In genomic region chr4:176889776-176890175, GRCh38 we compare ENCODE assay signal across 8 cellular contexts.
"Had no signal": no experiment of that assay in that cellular context is flagged by ENCODE, and none has a peak within 500 bp of the region (broad histone marks: within the 10 kb centered on the region; RNA-seq: fewer than 3 reads in every experiment).

No MANE protein-coding gene starts in this region.

- H3K4me3 ChIP-seq: HAP-1 had no signal

- H3K36me3 ChIP-seq: HAP-1 had no signal

- H3K4me3 Mint-ChIP-seq: HFFc6, IgD-negative memory B cell had no signal

- H3K4me1 ChIP-seq: HAP-1 had no signal

- ATAC-seq: HCT116, HepG2 had no signal

- H3K4me1 Mint-ChIP-seq: IgD-negative memory B cell had no signal

- H3K9me3 ChIP-seq: HAP-1 had no signal

- H3K27ac Mint-ChIP-seq: HFFc6, IgD-negative memory B cell had no signal

- H3K27ac ChIP-seq: HL-60 had no signal

- H3K9me3 Mint-ChIP-seq: HFFc6 had no signal

- H3K36me3 Mint-ChIP-seq: IgD-negative memory B cell had no signal

- DNase-seq: GOT3, H7, HFFc6 had no signal

- H3K27me3 Mint-ChIP-seq: IgD-negative memory B cell had no signal
